ENCODE assay signal across 8 cellular contexts in the genomic region with DNA sequence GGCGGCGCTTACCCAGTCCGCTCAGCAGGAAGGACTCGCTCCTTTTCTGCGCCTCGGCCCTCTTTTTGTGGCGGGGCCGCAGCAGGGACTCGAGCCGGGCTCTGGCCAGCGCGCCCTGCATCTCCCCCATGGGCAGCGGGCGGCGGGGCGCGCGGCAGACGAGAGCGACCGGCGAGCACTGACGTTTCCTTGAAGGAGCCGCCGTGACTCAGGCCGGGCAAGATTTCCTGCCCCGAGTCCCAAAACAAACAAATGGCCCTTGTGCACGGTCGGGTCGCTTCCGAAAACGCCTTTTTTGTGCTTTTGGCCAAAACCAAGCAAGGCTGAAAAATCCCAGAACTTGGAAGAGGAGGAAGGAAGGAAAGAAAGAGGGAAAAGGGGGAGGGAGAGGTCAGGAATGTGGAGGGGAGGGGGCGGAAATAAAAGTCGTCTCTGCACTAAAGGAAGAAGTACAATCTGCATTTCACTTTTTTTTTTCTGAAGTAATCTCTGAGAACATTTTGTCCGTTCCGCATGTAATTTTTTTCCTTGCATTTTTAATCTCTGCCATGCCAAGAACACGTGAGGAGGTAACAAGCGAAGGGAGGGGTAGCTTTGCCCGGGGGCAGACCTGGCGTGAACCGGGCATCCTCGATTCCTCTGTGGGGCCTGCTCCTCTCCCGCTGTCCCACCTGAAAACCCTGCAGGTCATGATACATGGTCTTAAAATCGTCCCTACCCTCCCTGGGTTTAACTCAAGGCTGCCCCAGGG.
DNase-seq lines count a peak whose midpoint lies in the region; TF ChIP-seq lines count a peak whose summit lies in the region.

No MANE protein-coding gene starts in this region.

- H3K4me3 Mint-ChIP-seq in nephron, result peak overlapping the region; percentile 85 to 92 (median 87)

- H2AFZ ChIP-seq in GM23248, result peak overlapping the region; percentile 65

- H3K36me3 Mint-ChIP-seq in nephron (ENCODE audit: low read depth), result peaks cover 29% of the 10 kb centered on the region

- peaks cover 29% of the 10 kb centered on the region for H4K20me1 ChIP-seq in GM23248 (ENCODE audit: insufficient read depth)

- H3K27me3 Mint-ChIP-seq in nephron (ENCODE audit: low read depth), result peaks cover 24% of the 10 kb centered on the region

- peak overlapping the region; percentile 99 for H3K4me3 ChIP-seq in GM23248
- H3K4me3 ChIP-seq in fibroblast of the aortic adventitia (ENCODE audit: low read depth, low read length), result peak overlapping the region; percentile 73
- peak overlapping the region; percentile 65 for H3K4me3 ChIP-seq in thymus (ENCODE audit: low read length)

- peak overlapping the region; percentile 99 for H3K9ac ChIP-seq in GM23248

- H3K79me2 ChIP-seq in GM23248 (ENCODE audit: insufficient read depth), result peaks cover 51% of the 10 kb centered on the region

- 2% methylated on average over 43 to 44 of the region's 44 CpGs for WGBS in GM23248 (ENCODE audit: low coverage in 1 of 2, low lambda C conversion rate in 2 of 2, missing lambda C conversion rate in 2 of 2), 2 experiments
- WGBS in thymus, result 1% methylated on average over 44 of the region's 44 CpGs

- H3F3A ChIP-seq in GM23248 (ENCODE audit: insufficient read depth), result peaks cover 73% of the 10 kb centered on the region

- H3K9me3 ChIP-seq in GM23248 (ENCODE audit: low read depth), result no peaks in the 10 kb centered on the region
- H3K9me3 ChIP-seq in thymus (ENCODE audit: control insufficient read depth), result no peaks in the 10 kb centered on the region

- in situ Hi-C loops in GM23248 (cut with MboI), result no loop called here

- H3K4me1 Mint-ChIP-seq in nephron, result peaks cover 47% of the 10 kb centered on the region

- H3K9me2 ChIP-seq in GM23248 (ENCODE audit: insufficient read depth), result no peaks in the 10 kb centered on the region

- TF ChIP-seq CTCF in fibroblast of the aortic adventitia (IDR thresholded peaks at IDR 0.05; ENCODE audit: insufficient read depth, low read length) (no peak), nephron (IDR thresholded peaks at IDR 0.05; ENCODE audit: unreplicated experiment in 3 of 3) (no peak)

- H3K27me3 ChIP-seq in GM23248 (replicated peaks; ENCODE audit: insufficient read depth) (no peaks in the 10 kb centered on the region), thymus (ENCODE audit: control insufficient read depth, insufficient read depth) (peaks cover 14% of the 10 kb centered on the region)

- H3K36me3 ChIP-seq in GM23248 (ENCODE audit: low read depth), result peaks cover 32% of the 10 kb centered on the region
- peaks cover 21% of the 10 kb centered on the region for H3K36me3 ChIP-seq in thymus (ENCODE audit: control insufficient read depth, insufficient read depth)

- peak; percentile 74 for DNase-seq in DMS79 treated with DMSO at 0.1 percent for 48 hours (lab: John Stamatoyannopoulos, UW)
- DNase-seq in GM23248, result peak; percentile 90
- DNase-seq in NAMALWA (ENCODE audit: low spot score), result peak; percentile 41
- peak; percentile 19 for DNase-seq in activated T-helper 1 cell treated with Interleukin-2 at 50 U/mL for 16 hours (ENCODE audit: low read depth)
- peak; percentile 87 for DNase-seq in fibroblast of the aortic adventitia (ENCODE audit: low read depth)
- DNase-seq in retina, result no peak

- peak overlapping the region; percentile 92 for H3K27ac ChIP-seq in GM23248
- peak overlapping the region; percentile 94 for H3K27ac ChIP-seq in thymus (ENCODE audit: low read depth)

- H3K27ac Mint-ChIP-seq in nephron, result peak overlapping the region; percentile 95

- H3K4me2 ChIP-seq in GM23248 (ENCODE audit: unreplicated experiment), result peak overlapping the region; percentile 90

- no peaks in the 10 kb centered on the region for H3K9me3 Mint-ChIP-seq in nephron

- H3K4me1 ChIP-seq in GM23248 (ENCODE audit: insufficient read depth) (peaks cover 32% of the 10 kb centered on the region), thymus (ENCODE audit: control insufficient read depth, insufficient read depth, low read length) (peaks cover 21% of the 10 kb centered on the region)
